In the genomic region with DNA sequence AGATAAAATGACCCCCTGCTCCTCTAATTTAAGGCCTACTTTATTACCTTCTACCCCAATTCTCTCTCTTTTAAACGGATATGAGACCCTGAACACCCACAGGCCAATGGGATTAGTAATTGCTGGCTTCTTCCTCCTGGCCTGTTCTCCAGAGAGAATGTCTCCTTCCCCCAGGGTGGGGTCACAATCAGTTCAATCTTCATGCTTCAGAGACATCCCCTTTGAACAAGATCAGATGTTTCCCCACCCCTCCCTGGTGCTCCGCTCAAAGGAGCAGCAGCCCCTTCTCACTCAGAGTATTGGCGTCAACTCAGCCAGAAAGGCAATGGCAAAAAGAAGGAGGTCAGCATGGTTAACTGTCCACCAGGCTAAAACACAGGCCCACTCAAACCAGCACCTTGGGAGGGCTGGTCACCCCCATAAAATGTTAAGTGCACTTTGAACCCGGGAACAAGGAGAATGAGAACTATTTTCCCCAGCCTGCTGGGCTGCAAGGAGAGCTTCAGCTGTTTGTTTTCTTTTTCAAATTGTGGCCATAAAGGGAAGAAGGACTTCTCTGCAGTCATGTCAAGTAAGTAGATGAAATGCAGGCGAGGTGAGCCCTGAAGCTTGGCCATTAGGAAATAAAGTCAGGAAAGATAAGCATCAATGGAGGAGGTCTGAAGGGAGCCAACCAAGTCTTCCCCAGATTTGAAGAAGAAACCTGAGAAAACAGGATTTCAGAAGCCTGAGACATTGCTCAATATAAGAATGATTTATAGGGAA, we compare ENCODE assay signal across 23 cellular contexts. TPM values are rescaled to one million over a fixed set of nuclear protein-coding genes. Genes with fewer than 3 reads are reported as not detected.
A peak's percentile ranks its signal among the peaks of the same experiment; 100 is the strongest.
DNase-seq lines count a peak whose midpoint lies in the region; ATAC-seq and TF ChIP-seq lines count a peak whose summit lies in the region.
"Had no signal": no experiment of that assay in that cellular context is flagged by ENCODE, and none has a peak within 500 bp of the region (broad histone marks: within the 10 kb centered on the region; RNA-seq: fewer than 3 reads in every experiment).

No MANE protein-coding gene starts in this region.

- H3K4me1 Mint-ChIP-seq in Caco-2 (ENCODE audit: low read depth, unreplicated experiment) = peaks cover 30% of the 10 kb centered on the region
- H3K4me1 Mint-ChIP-seq: activated T-helper 17 cell treated with anti-CD3 and anti-CD28 coated beads, Interleukin-2, amount 50 U/mL, for 72 hours; CD8-positive, alpha-beta memory T cell; stimulated activated effector memory CD8-positive, alpha-beta T cell treated with anti-CD3 and anti-CD28 coated beads, Interleukin-12 subunit alpha, Interleukin-12 subunit beta, amount 100 ng/mL, for 72 hours had no signal

- no peak for TF ChIP-seq RAD21 in SK-N-SH (IDR thresholded peaks at IDR 0.05; ENCODE audit: low read length)

- H3K36me3 Mint-ChIP-seq in Caco-2 (ENCODE audit: insufficient read depth, unreplicated experiment) = peaks cover 47% of the 10 kb centered on the region
- H3K36me3 Mint-ChIP-seq: CD8-positive, alpha-beta memory T cell; stimulated activated effector memory CD8-positive, alpha-beta T cell treated with anti-CD3 and anti-CD28 coated beads, Interleukin-12 subunit alpha, Interleukin-12 subunit beta, amount 100 ng/mL, for 72 hours had no signal

- H3K4me3 Mint-ChIP-seq in Caco-2 (ENCODE audit: unreplicated experiment) = no peak overlapping the region
- H3K4me3 Mint-ChIP-seq: activated T-helper 17 cell treated with anti-CD3 and anti-CD28 coated beads, Interleukin-2, amount 50 U/mL, for 72 hours; CD8-positive, alpha-beta memory T cell; memory B cell; stimulated activated effector memory CD8-positive, alpha-beta T cell treated with anti-CD3 and anti-CD28 coated beads, Interleukin-12 subunit alpha, Interleukin-12 subunit beta, amount 100 ng/mL, for 72 hours; T-helper 1 cell treated with Interleukin-12 subunit alpha and Interleukin-12 subunit beta and Interleukin-4 antibody, amounts not matched to agents 30 μg/mL and 1 μg/mL, for 36 hours had no signal

- H3K27ac ChIP-seq in SK-N-SH (ENCODE audit: low read depth in 2 of 2, low read length in 1 of 2) = peak overlapping the region; percentile 35 to 56; a peak in 3 of 4 replicates
- peak overlapping the region; percentile 26 for H3K27ac ChIP-seq in hepatocyte
- H3K27ac ChIP-seq in prostate gland = peak overlapping the region; percentile 2 to 26
- no peak overlapping the region for H3K27ac ChIP-seq in body of pancreas
- H3K27ac ChIP-seq: colonic mucosa, skin epidermis, upper lobe of right lung had no signal

- H3K4me1 ChIP-seq in Caco-2 (peaks cover 19% of the 10 kb centered on the region), SK-N-SH (ENCODE audit: control insufficient read depth in 1 of 2, insufficient read depth in 2 of 2, low read depth in 1 of 2, low read length in 1 of 2) (peaks cover 23 to 45% of the 10 kb centered on the region in 2 experiments), hepatocyte (ENCODE audit: insufficient read depth) (peaks cover 44% of the 10 kb centered on the region), prostate gland (replicated peaks) (no peaks in the 10 kb centered on the region), body of pancreas (peaks cover 29% of the 10 kb centered on the region)
- H3K4me1 ChIP-seq: colonic mucosa had no signal

- TF ChIP-seq CTCF in Caco-2 (IDR thresholded peaks at IDR 0.05; ENCODE audit: insufficient read depth in 1 of 2, low read depth in 1 of 2, low read length in 1 of 2, severe bottlenecking in 1 of 2, unreplicated experiment in 1 of 2) (no peak), SK-N-SH (IDR thresholded peaks at IDR 0.05) (no peak), hepatocyte (IDR thresholded peaks at IDR 0.05; ENCODE audit: poor library complexity) (no peak), prostate gland (IDR thresholded peaks at IDR 0.05) (no peak), body of pancreas (IDR thresholded peaks at IDR 0.05) (no peak)

- intact Hi-C loops in Caco-2 (cut with micrococcal nuclease; ENCODE audit: unreplicated experiment) = loop anchor here (5.0 kb wide), 1 partner anchor 156 kb away; no protein-coding TSS in a partner anchor
- intact Hi-C loops in prostate gland (cut with DNase I) = loop anchor here (5.0 kb wide), 1 partner anchor 36 kb away; no protein-coding TSS in a partner anchor
- intact Hi-C loops in body of pancreas (cut with DNase I) = no loop called here

- BruUV-seq in Caco-2 (replicated peaks; lab: Mats Ljungman, UMichigan) = no TSS peak

- no peaks in the 10 kb centered on the region for H3K27me3 Mint-ChIP-seq in Caco-2 (ENCODE audit: insufficient read depth, unreplicated experiment)
- H3K27me3 Mint-ChIP-seq: memory B cell had no signal

- H3K9me2 ChIP-seq in SK-N-SH (no peaks in the 10 kb centered on the region), hepatocyte (replicated peaks; ENCODE audit: insufficient read depth) (no peaks in the 10 kb centered on the region)

- H3K4me2 ChIP-seq in SK-N-SH (peak overlapping the region; percentile 26; the same call in 1 of the 2 replicates), hepatocyte (no peak overlapping the region)

- no peaks in the 10 kb centered on the region for H3K9me3 ChIP-seq in Caco-2
- no peaks in the 10 kb centered on the region for H3K9me3 ChIP-seq in SK-N-SH
- no peaks in the 10 kb centered on the region for H3K9me3 ChIP-seq in hepatocyte (ENCODE audit: low read depth)
- H3K9me3 ChIP-seq in prostate gland = no peaks in the 10 kb centered on the region
- H3K9me3 ChIP-seq in body of pancreas = no peaks in the 10 kb centered on the region
- H3K9me3 ChIP-seq: colonic mucosa, upper lobe of right lung had no signal

- H3K9me3 Mint-ChIP-seq in Caco-2 (ENCODE audit: unreplicated experiment) = no peaks in the 10 kb centered on the region
- H3K9me3 Mint-ChIP-seq: activated T-helper 17 cell treated with anti-CD3 and anti-CD28 coated beads, Interleukin-2, amount 50 U/mL, for 72 hours; CD8-positive, alpha-beta memory T cell; memory B cell; stimulated activated effector memory CD8-positive, alpha-beta T cell treated with anti-CD3 and anti-CD28 coated beads, Interleukin-12 subunit alpha, Interleukin-12 subunit beta, amount 100 ng/mL, for 72 hours; T-helper 1 cell treated with Interleukin-12 subunit alpha and Interleukin-12 subunit beta and Interleukin-4 antibody, amounts not matched to agents 30 μg/mL and 1 μg/mL, for 36 hours had no signal

- H3K9ac ChIP-seq in SK-N-SH = 0 out of 2 replicates have a peak overlapping the region, but pooled peaks have one; percentile 12

- H2AFZ ChIP-seq in SK-N-SH (ENCODE audit: low read depth) (no peak overlapping the region), hepatocyte (no peak overlapping the region)

- H3K27ac Mint-ChIP-seq in Caco-2 (ENCODE audit: unreplicated experiment) = peak overlapping the region; percentile 2
- H3K27ac Mint-ChIP-seq: activated T-helper 17 cell treated with anti-CD3 and anti-CD28 coated beads, Interleukin-2, amount 50 U/mL, for 72 hours; CD8-positive, alpha-beta memory T cell; stimulated activated effector memory CD8-positive, alpha-beta T cell treated with anti-CD3 and anti-CD28 coated beads, Interleukin-12 subunit alpha, Interleukin-12 subunit beta, amount 100 ng/mL, for 72 hours; T-helper 1 cell treated with Interleukin-12 subunit alpha and Interleukin-12 subunit beta and Interleukin-4 antibody, amounts not matched to agents 30 μg/mL and 1 μg/mL, for 36 hours had no signal

- peak in 1 of 2 experiments; percentile 74; a peak in 2 of 4 replicates for TF ChIP-seq EP300 in SK-N-SH (IDR thresholded peaks at IDR 0.05; ENCODE audit: borderline replicate concordance in 1 of 2, low read depth in 1 of 2, low read length in 1 of 2)

- peaks cover 4% of the 10 kb centered on the region; the same call in 1 of the 2 replicates for H4K20me1 ChIP-seq in SK-N-SH (ENCODE audit: insufficient read depth)
- H4K20me1 ChIP-seq in hepatocyte (ENCODE audit: insufficient read depth, poor library complexity, severe bottlenecking) = peaks cover 1% of the 10 kb centered on the region

- 73% methylated on average over 5 of the region's 5 CpGs for WGBS in SK-N-SH (ENCODE audit: low lambda C conversion rate)
- WGBS in hepatocyte (ENCODE audit: low lambda C conversion rate, missing lambda C conversion rate) = 55% methylated on average over 5 of the region's 5 CpGs
- 61% methylated on average over 5 of the region's 5 CpGs for WGBS in prostate gland
- WGBS in body of pancreas, 2 donors = 79 to 94% methylated on average over 3 to 5 of the region's 5 CpGs

- H3K27me3 ChIP-seq in Caco-2 (replicated peaks; ENCODE audit: control insufficient read depth, insufficient read depth, low read length) = no peaks in the 10 kb centered on the region
- H3K27me3 ChIP-seq in SK-N-SH (ENCODE audit: insufficient read depth) = no peaks in the 10 kb centered on the region
- no peaks in the 10 kb centered on the region for H3K27me3 ChIP-seq in hepatocyte
- no peaks in the 10 kb centered on the region for H3K27me3 ChIP-seq in prostate gland (replicated peaks; ENCODE audit: insufficient read depth)
- no peaks in the 10 kb centered on the region for H3K27me3 ChIP-seq in body of pancreas
- H3K27me3 ChIP-seq: colonic mucosa, upper lobe of right lung had no signal

- no peak for DNase-seq in Caco-2
- DNase-seq in SK-N-SH = peak; percentile 54
- no peak for DNase-seq in hepatocyte (ENCODE audit: low spot score)
- DNase-seq in prostate gland (ENCODE audit: low spot score) = no peak
- no peak for DNase-seq in body of pancreas
- DNase-seq in NCI-H1930 (lab: John Stamatoyannopoulos, UW) = no peak
- no peak for DNase-seq in DMS79 (lab: John Stamatoyannopoulos, UW)
- DNase-seq: ACHN; activated CD4-positive, CD25-positive, alpha-beta regulatory T cell; amygdala; CD8-positive, alpha-beta memory T cell; colonic mucosa; GDM1; KG1; NCI-H1105; occipital lobe; upper lobe of right lung had no signal

- no peak for TF ChIP-seq POLR2A in prostate gland (IDR thresholded peaks at IDR 0.05)
- TF ChIP-seq POLR2A in body of pancreas (IDR thresholded peaks at IDR 0.05) = no peak

- peaks cover 100% of the 10 kb centered on the region for H3K79me2 ChIP-seq in SK-N-SH (ENCODE audit: insufficient read depth)
- H3K79me2 ChIP-seq in hepatocyte = peaks cover 80% of the 10 kb centered on the region

- peaks cover 3% of the 10 kb centered on the region for H3K36me3 ChIP-seq in Caco-2 (ENCODE audit: control insufficient read depth, insufficient read depth, low read length)
- peaks cover 55 to 84% of the 10 kb centered on the region in 2 experiments for H3K36me3 ChIP-seq in SK-N-SH (replicated peaks in 1 of 2; ENCODE audit: control insufficient read depth in 1 of 2, insufficient read depth in 2 of 2, low read length in 1 of 2)
- no peaks in the 10 kb centered on the region for H3K36me3 ChIP-seq in hepatocyte (replicated peaks; ENCODE audit: insufficient read depth, low read depth)
- no peaks in the 10 kb centered on the region for H3K36me3 ChIP-seq in prostate gland
- no peaks in the 10 kb centered on the region for H3K36me3 ChIP-seq in body of pancreas (replicated peaks in 1 of 2; ENCODE audit: insufficient read depth in 1 of 2, low read depth in 2 of 2)

- H3K4me3 ChIP-seq in Caco-2 (ENCODE audit: low read depth, low read length) (no peak overlapping the region), SK-N-SH (ENCODE audit: low read depth in 2 of 2, low read length in 1 of 2) (no peak overlapping the region), hepatocyte (no peak overlapping the region), prostate gland (no peak overlapping the region), body of pancreas (no peak overlapping the region)
- H3K4me3 ChIP-seq: colonic mucosa, skin epidermis, upper lobe of right lung had no signal

- H3F3A ChIP-seq in SK-N-SH (replicated peaks; ENCODE audit: insufficient read depth) = peaks cover 4% of the 10 kb centered on the region

- POLR2A ChIA-PET in Caco-2 (lab: Charles Lee) = interaction anchor here (0.5 kb wide), 1 partner anchor 1463 kb away, joined by 7 read pairs; no protein-coding TSS in a partner anchor
- POLR2A ChIA-PET in SK-N-SH (lab: Yijun Ruan, JAX) = no interaction called here

- CTCF ChIA-PET in Caco-2 (lab: Charles Lee) (interaction anchor here (1.0 kb wide), 1 partner anchor 95 kb away, joined by 3 read pairs; no protein-coding TSS in a partner anchor), SK-N-SH (lab: Yijun Ruan, JAX) (interaction anchor here (0.8 to 4.5 kb wide), 12 partner anchors 9 to 288 kb away, joined by 3 to 32 read pairs (median 6); a partner anchor contains a TSS)

- ATAC-seq in body of pancreas (no peak), HG02642 (IDR thresholded peaks at IDR 0.05; ENCODE audit: poor library complexity, unreplicated experiment) (no peak)
- ATAC-seq: activated T-helper 17 cell treated with anti-CD3 and anti-CD28 coated beads, Interleukin-2, amount 50 U/mL, for 72 hours; stimulated activated effector memory CD8-positive, alpha-beta T cell treated with anti-CD3 and anti-CD28 coated beads, Interleukin-12 subunit alpha, Interleukin-12 subunit beta, amount 100 ng/mL, for 72 hours; upper lobe of right lung had no signal

RNA-seq across cellular contexts. Expression of a gene that starts 20.1 kb away (rescaled TPM):
- total RNA-seq in Caco-2 (2022) (44.0 and 49.7 TPM in 2 replicates), hepatocyte (38.0 and 39.9 TPM in 2 replicates), prostate gland (10 to 100 TPM; 13.7 to 40.4 TPM), body of pancreas (10 to 100 TPM; 15.5 to 18.7 TPM)
- polyA plus RNA-seq in SK-N-SH (2012; rRNA removed) (8.6 and 10.4 TPM in 2 replicates), hepatocyte (10.2 and 15.6 TPM in 2 replicates)
- 10.1 and 10.4 TPM in 2 replicates for polyA plus RNA-seq in SK-N-SH (2012; cell fraction: cytosol; rRNA removed)
- polyA plus RNA-seq in SK-N-SH (2012; cell fraction: nucleus; rRNA removed) = 8.4 and 14.2 TPM in 2 replicates

Comparison
In these comparisons a context has a peak if more than half of its experiments do, and no peak if none do; other contexts are left out.
1. H3K27ac ChIP-seq: peak in SK-N-SH (2 of 2), hepatocyte (single experiment) and prostate gland (2 of 2); none in body of pancreas (0 of 4).